24 cellular contexts compared by ENCODE assay signal in genomic region chr20:38698541-38698940, GRCh38.
"Had no signal": no experiment of that assay in that cellular context is flagged by ENCODE, and none has a peak within 500 bp of the region (broad histone marks: within the 10 kb centered on the region; RNA-seq: fewer than 3 reads in every experiment).

No MANE protein-coding gene starts in this region.

- H3K27me3 ChIP-seq: colonic mucosa had no signal

- H3K9me3 ChIP-seq: colonic mucosa, esophagus muscularis mucosa, esophagus squamous epithelium, gastrocnemius medialis, gastroesophageal sphincter, heart left ventricle, heart right ventricle had no signal

- H3K27ac ChIP-seq: colonic mucosa, coronary artery, dorsolateral prefrontal cortex, epithelial cell of prostate, esophagus muscularis mucosa, esophagus squamous epithelium, foreskin keratinocyte, gastrocnemius medialis, gastroesophageal sphincter, heart left ventricle, heart right ventricle had no signal

- DNase-seq: colonic mucosa; cortex of kidney; dermis blood vessel endothelial cell; dorsolateral prefrontal cortex; effector CD4-positive, alpha-beta T cell; effector CD8-positive, alpha-beta T cell; effector memory CD4-positive, alpha-beta T cell; effector memory CD8-positive, alpha-beta T cell; endodermal cell; erythroblast; esophagus squamous epithelium; foreskin fibroblast; foreskin keratinocyte; foreskin melanocyte; gastrocnemius medialis; glutamatergic neuron; head of caudate nucleus; heart left ventricle; heart right ventricle had no signal

- H3K4me3 ChIP-seq: colonic mucosa, coronary artery, dorsolateral prefrontal cortex, esophagus muscularis mucosa, esophagus squamous epithelium, gastrocnemius medialis, gastroesophageal sphincter, heart left ventricle, heart right ventricle had no signal

- H3K36me3 ChIP-seq: colonic mucosa, esophagus muscularis mucosa, esophagus squamous epithelium, gastrocnemius medialis, gastroesophageal sphincter, heart left ventricle, heart right ventricle had no signal

- H3K4me1 ChIP-seq: colonic mucosa, esophagus muscularis mucosa, esophagus squamous epithelium, foreskin keratinocyte, gastrocnemius medialis, gastroesophageal sphincter, heart left ventricle, heart right ventricle had no signal

- ATAC-seq: effector memory CD8-positive, alpha-beta T cell; esophagus mucosa; foreskin keratinocyte; gastrocnemius medialis; gastroesophageal sphincter; heart left ventricle; heart right ventricle had no signal
